ENCODE assay signal across 1 cellular context in genomic region chr13:41639955-41640780, GRCh38.
A peak's percentile ranks its signal among the peaks of the same experiment; 100 is the strongest.
TF ChIP-seq lines count a peak whose summit lies in the region.

No MANE protein-coding gene starts in this region.

TF ChIP-seq in HepG2, 621 proteins besides CTCF, POLR2A, EP300 and RAD21 (continued from another document):
- TF ChIP-seq ZNF281 (CRISPR knock-in tag; IDR thresholded peaks at IDR 0.05; ENCODE audit: borderline replicate concordance) (peak; percentile 77; the same call in 1 of the 2 replicates), ZBTB46 (CRISPR knock-in tag; IDR thresholded peaks at IDR 0.05; ENCODE audit: borderline replicate concordance) (no peak), CEBPG (CRISPR knock-in tag; IDR thresholded peaks at IDR 0.05) (peak; percentile 22; the same call in 1 of the 2 replicates), FOXA1 (IDR thresholded peaks at IDR 0.05) (no peak), FOXA1 (CRISPR knock-in tag; IDR thresholded peaks at IDR 0.05) (no peak), HOMEZ (CRISPR knock-in tag; IDR thresholded peaks at IDR 0.05; ENCODE audit: low read depth) (0 out of 2 replicates have a peak, but pooled peaks have one; percentile 37), HMGXB4 (CRISPR knock-in tag; IDR thresholded peaks at IDR 0.05; ENCODE audit: borderline replicate concordance in 1 of 2, low read depth in 1 of 2) (no peak), ARID5B (CRISPR knock-in tag; IDR thresholded peaks at IDR 0.05) (0 out of 2 replicates have a peak, but pooled peaks have one; percentile 26), CHD4 (IDR thresholded peaks at IDR 0.05; ENCODE audit: borderline replicate concordance, low read length) (peak; percentile 58; the same call in 1 of the 2 replicates), SOX5 (CRISPR knock-in tag; IDR thresholded peaks at IDR 0.05; ENCODE audit: borderline replicate concordance) (peak; percentile 66; the same call in 1 of the 2 replicates), NCOR1 (IDR thresholded peaks at IDR 0.05; ENCODE audit: borderline replicate concordance, low read length) (peak; percentile 64; the same call in 1 of the 2 replicates), HNF4A (CRISPR knock-in tag; IDR thresholded peaks at IDR 0.05) (peak; percentile 57), ASH2L (IDR thresholded peaks at IDR 0.05; ENCODE audit: insufficient read length, low read depth, low read length) (peak; percentile 53)
